In genomic region chr5:177439518-177440053, GRCh38 we compare ENCODE assay signal across 26 cellular contexts. TPM values are rescaled to one million over a fixed set of nuclear protein-coding genes. Genes with fewer than 3 reads are reported as not detected.
DNase-seq lines count a peak whose midpoint lies in the region; ATAC-seq and TF ChIP-seq lines count a peak whose summit lies in the region.
"Had no signal": no experiment of that assay in that cellular context is flagged by ENCODE, and none has a peak within 500 bp of the region (broad histone marks: within the 10 kb centered on the region; RNA-seq: fewer than 3 reads in every experiment).

No MANE protein-coding gene starts in this region.

- peaks cover 78% of the 10 kb centered on the region for H3K36me3 ChIP-seq in effector memory CD4-positive, alpha-beta T cell (ENCODE audit: control insufficient read depth, insufficient read depth, low read length)

- H3K27ac ChIP-seq in effector memory CD4-positive, alpha-beta T cell (ENCODE audit: insufficient read depth, low read length, poor library complexity, severe bottlenecking) = peak overlapping the region; percentile 92
- H3K27ac ChIP-seq: C4-2B, thyroid gland, VCaP had no signal

- peaks cover 56% of the 10 kb centered on the region for H3K36me3 Mint-ChIP-seq in stimulated activated naive CD8-positive, alpha-beta T cell treated with anti-CD3 and anti-CD28 coated beads, Interleukin-15, Interleukin-2, amounts not matched to agents 100 ng/mL and 50 ng/mL, for 24 hours (ENCODE audit: low read depth)
- H3K36me3 Mint-ChIP-seq in activated CD8-positive, alpha-beta T cell treated with anti-CD3 and anti-CD28 coated beads for 36 hours (ENCODE audit: low read depth) = peaks cover 61% of the 10 kb centered on the region

- intact Hi-C loops in activated CD8-positive, alpha-beta T cell treated with anti-CD3 and anti-CD28 coated beads for 36 hours (cut with micrococcal nuclease) = no loop called here

- H3K27me3 ChIP-seq in effector memory CD4-positive, alpha-beta T cell (replicated peaks; ENCODE audit: control insufficient read depth, insufficient read depth, low read length, poor library complexity, severe bottlenecking) = no peaks in the 10 kb centered on the region
- H3K27me3 ChIP-seq: thyroid gland had no signal

- peaks cover 59% of the 10 kb centered on the region for H3K4me1 Mint-ChIP-seq in stimulated activated naive CD8-positive, alpha-beta T cell treated with anti-CD3 and anti-CD28 coated beads, Interleukin-15, Interleukin-2, amounts not matched to agents 100 ng/mL and 50 ng/mL, for 24 hours (ENCODE audit: low read depth)
- peaks cover 54% of the 10 kb centered on the region for H3K4me1 Mint-ChIP-seq in activated CD8-positive, alpha-beta T cell treated with anti-CD3 and anti-CD28 coated beads for 36 hours (ENCODE audit: low read depth)

- no peak for DNase-seq in stimulated activated naive CD8-positive, alpha-beta T cell treated with anti-CD3 and anti-CD28 coated beads, Interleukin-15, Interleukin-2, amounts not matched to agents 100 U/mL and 50 U/mL, for 24 hours
- DNase-seq in activated CD8-positive, alpha-beta T cell treated with anti-CD3 and anti-CD28 coated beads for 36 hours = no peak
- DNase-seq in effector memory CD4-positive, alpha-beta T cell = no peak
- DNase-seq in ACHN (no peak), NCI-H2081 (lab: John Stamatoyannopoulos, UW) (no peak), HuH-7 (ENCODE audit: low spot score) (no peak)
- DNase-seq: activated CD4-positive, alpha-beta T cell treated with anti-CD3 and anti-CD28 coated beads, Interleukin-2, amount 10 ng/mL, durations not matched to agents 24 days and 14 days; erythroblast; head of caudate nucleus; KBM-7; left cardiac atrium; mammary epithelial cell; MM.1S; NCI-H1417 treated with DMSO at 0.1 percent for 48 hours; NCI-H446; NCI-H82; occipital lobe; OCI-M1; retina; thyroid gland had no signal

- peak overlapping the region; percentile 82 for H3K27ac Mint-ChIP-seq in stimulated activated naive CD8-positive, alpha-beta T cell treated with anti-CD3 and anti-CD28 coated beads, Interleukin-15, Interleukin-2, amounts not matched to agents 100 ng/mL and 50 ng/mL, for 24 hours
- H3K27ac Mint-ChIP-seq in activated CD8-positive, alpha-beta T cell treated with anti-CD3 and anti-CD28 coated beads for 36 hours = peak overlapping the region; percentile 87

- ATAC-seq in stimulated activated naive CD8-positive, alpha-beta T cell treated with anti-CD3 and anti-CD28 coated beads, Interleukin-15, Interleukin-2, amounts not matched to agents 100 U/mL and 50 U/mL, for 24 hours = no peak
- no peak for ATAC-seq in activated CD8-positive, alpha-beta T cell treated with anti-CD3 and anti-CD28 coated beads for 36 hours
- ATAC-seq in HG03469 (IDR thresholded peaks at IDR 0.05; ENCODE audit: unreplicated experiment) = no peak
- ATAC-seq: left cardiac atrium had no signal

- H3K9me3 Mint-ChIP-seq in stimulated activated naive CD8-positive, alpha-beta T cell treated with anti-CD3 and anti-CD28 coated beads, Interleukin-15, Interleukin-2, amounts not matched to agents 100 ng/mL and 50 ng/mL, for 24 hours = no peaks in the 10 kb centered on the region
- H3K9me3 Mint-ChIP-seq in activated CD8-positive, alpha-beta T cell treated with anti-CD3 and anti-CD28 coated beads for 36 hours = no peaks in the 10 kb centered on the region
- H3K9me3 Mint-ChIP-seq: activated CD4-positive, alpha-beta T cell treated with anti-CD3 and anti-CD28 coated beads, Interleukin-2, amount 10 ng/mL, durations not matched to agents 24 days and 14 days had no signal

- no peaks in the 10 kb centered on the region for H3K9me3 ChIP-seq in effector memory CD4-positive, alpha-beta T cell (ENCODE audit: control insufficient read depth, low read length)
- H3K9me3 ChIP-seq: thyroid gland had no signal

- CTCF ChIA-PET in activated CD8-positive, alpha-beta T cell treated with anti-CD3 and anti-CD28 coated beads for 36 hours (lab: Charles Lee) = interaction anchor here (1.0 to 17.9 kb wide), 6 partner anchors 13 to 129 kb away, joined by 3 to 415 read pairs (median 6); partner anchors contain the start of genes F12, GRK6 and PFN3

- H3K4me1 ChIP-seq in effector memory CD4-positive, alpha-beta T cell (ENCODE audit: control insufficient read depth, insufficient read depth, low read length, poor library complexity, severe bottlenecking) = peaks cover 69% of the 10 kb centered on the region
- H3K4me1 ChIP-seq: thyroid gland had no signal

- no peak for TF ChIP-seq CTCF in activated CD8-positive, alpha-beta T cell treated with anti-CD3 and anti-CD28 coated beads for 36 hours (IDR thresholded peaks at IDR 0.05)

- in situ Hi-C loops in ACHN (cut with HindIII; ENCODE audit: low pct_ligation_motif_present, low pct_unique_long_range_greater_than_20kb, low sequenced_read_pairs) = no loop called here

- POLR2A ChIA-PET in activated CD8-positive, alpha-beta T cell treated with anti-CD3 and anti-CD28 coated beads for 36 hours (lab: Charles Lee) = interaction anchor here (1.0 to 20.7 kb wide), 8 partner anchors 9 to 38 kb away, joined by 3 to 606 read pairs (median 30); partner anchors contain the start of genes GRK6, PFN3 and PRR7

- no peak overlapping the region for H3K4me3 ChIP-seq in effector memory CD4-positive, alpha-beta T cell (ENCODE audit: insufficient read depth, low read depth, low read length, poor library complexity, severe bottlenecking)
- H3K4me3 ChIP-seq: thyroid gland had no signal

- H3K27me3 Mint-ChIP-seq in stimulated activated naive CD8-positive, alpha-beta T cell treated with anti-CD3 and anti-CD28 coated beads, Interleukin-15, Interleukin-2, amounts not matched to agents 100 ng/mL and 50 ng/mL, for 24 hours = no peaks in the 10 kb centered on the region
- H3K27me3 Mint-ChIP-seq in activated CD8-positive, alpha-beta T cell treated with anti-CD3 and anti-CD28 coated beads for 36 hours = no peaks in the 10 kb centered on the region
- H3K27me3 Mint-ChIP-seq: activated CD4-positive, alpha-beta T cell treated with anti-CD3 and anti-CD28 coated beads, Interleukin-2, amount 10 ng/mL, durations not matched to agents 24 days and 14 days had no signal

- peak overlapping the region; percentile 20 for H3K4me3 Mint-ChIP-seq in stimulated activated naive CD8-positive, alpha-beta T cell treated with anti-CD3 and anti-CD28 coated beads, Interleukin-15, Interleukin-2, amounts not matched to agents 100 ng/mL and 50 ng/mL, for 24 hours
- H3K4me3 Mint-ChIP-seq in activated CD8-positive, alpha-beta T cell treated with anti-CD3 and anti-CD28 coated beads for 36 hours = no peak overlapping the region
- H3K4me3 Mint-ChIP-seq: activated CD4-positive, alpha-beta T cell treated with anti-CD3 and anti-CD28 coated beads, Interleukin-2, amount 10 ng/mL, durations not matched to agents 24 days and 14 days had no signal

RNA-seq across cellular contexts. Expression of gene PRR7, which starts 7.0 kb away (rescaled TPM):
- 10 to 100 TPM; 32.6 to 36.4 TPM for total RNA-seq in activated CD8-positive, alpha-beta T cell treated with anti-CD3 and anti-CD28 coated beads for 36 hours

RNA-seq across cellular contexts. Expression of gene GRK6, which starts 13.1 kb away (rescaled TPM):
- total RNA-seq in activated CD8-positive, alpha-beta T cell treated with anti-CD3 and anti-CD28 coated beads for 36 hours = 100 to 1,000 TPM; 133 to 137 TPM

RNA-seq across cellular contexts. Expression of gene F12, which starts 30.2 kb away (rescaled TPM):
- total RNA-seq in activated CD8-positive, alpha-beta T cell treated with anti-CD3 and anti-CD28 coated beads for 36 hours = 1 to 10 TPM; 7.9 TPM

RNA-seq across cellular contexts. Expression of gene DBN1, which starts 33.8 kb away (rescaled TPM):
- total RNA-seq in activated CD8-positive, alpha-beta T cell treated with anti-CD3 and anti-CD28 coated beads for 36 hours = 100 to 1,000 TPM; 101 to 105 TPM

RNA-seq across cellular contexts. Expression of gene PFN3, which starts 39.1 kb away (rescaled TPM):
- total RNA-seq in activated CD8-positive, alpha-beta T cell treated with anti-CD3 and anti-CD28 coated beads for 36 hours = not detected
- total RNA-seq: activated CD4-positive, alpha-beta T cell treated with anti-CD3 and anti-CD28 coated beads, Interleukin-2, amount 10 ng/mL, durations not matched to agents 24 days and 14 days; cerebellum; fibroblast of villous mesenchyme; left cardiac atrium; mammary epithelial cell; occipital lobe; thyroid gland had no signal
